1 cellular context compared by ENCODE assay signal in genomic region chr2:37325625-37326071, GRCh38.
TF ChIP-seq lines count a peak whose summit lies in the region.

No MANE protein-coding gene starts in this region.

TF ChIP-seq in IMR-90, 13 proteins besides CTCF, POLR2A, EP300 and RAD21 (continued from another document):
- TF ChIP-seq FOS (IDR thresholded peaks at IDR 0.05; ENCODE audit: low read depth, low read length) (no peak), CHD1 (IDR thresholded peaks at IDR 0.05; ENCODE audit: low read depth, low read length) (no peak), USF2 (IDR thresholded peaks at IDR 0.05; ENCODE audit: low read depth, low read length) (no peak), MAZ (IDR thresholded peaks at IDR 0.05; ENCODE audit: borderline replicate concordance, low read depth, low read length) (no peak), SMC3 (IDR thresholded peaks at IDR 0.05; ENCODE audit: low read depth, low read length) (no peak)
